ENCODE assay signal across 8 cellular contexts in the genomic region with DNA sequence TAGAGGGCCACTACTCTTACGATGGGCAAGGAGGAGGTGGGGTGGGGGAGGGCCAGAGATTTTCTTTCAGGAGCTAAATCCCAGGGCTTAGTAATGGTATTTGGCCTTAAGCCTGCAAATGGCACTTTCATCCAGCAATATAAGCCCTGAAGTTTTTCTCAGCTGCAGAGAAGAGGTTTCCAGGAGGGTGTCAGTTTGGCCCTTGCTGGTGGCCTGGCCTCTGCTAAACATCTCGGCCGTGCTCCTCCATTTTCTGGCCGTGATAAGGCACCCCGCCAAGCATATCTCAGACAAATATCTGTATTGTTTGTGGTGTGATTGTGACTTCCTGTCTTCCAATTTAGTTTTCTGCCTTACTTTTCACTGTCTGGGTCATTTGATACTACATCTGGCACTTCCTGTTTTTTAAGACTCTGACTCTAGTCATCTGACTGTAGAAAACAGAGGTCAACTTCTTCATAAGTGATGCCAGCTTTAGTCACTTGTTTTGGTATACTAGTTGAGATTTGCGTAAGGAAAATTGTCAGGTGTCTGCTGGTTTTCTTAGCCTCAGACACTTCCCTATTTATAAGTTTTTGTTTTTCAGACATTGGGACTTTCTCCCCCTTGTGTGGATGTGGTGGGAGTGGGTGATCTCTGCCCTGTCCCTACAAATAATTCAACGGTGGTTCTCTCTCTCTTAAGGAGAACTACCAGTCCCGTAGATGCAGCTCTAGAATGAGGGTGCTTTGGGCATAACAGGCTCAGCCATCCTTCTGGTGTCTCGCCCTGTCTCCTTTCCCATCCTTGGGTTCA.
DNase-seq lines count a peak whose midpoint lies in the region; ATAC-seq and TF ChIP-seq lines count a peak whose summit lies in the region.

No MANE protein-coding gene starts in this region.

- H3K4me1 ChIP-seq in CD4-positive, CD25-positive, alpha-beta regulatory T cell (ENCODE audit: control insufficient read depth, insufficient read depth, low read length, poor library complexity, severe bottlenecking) = peaks cover 28% of the 10 kb centered on the region
- no peaks in the 10 kb centered on the region for H3K4me1 ChIP-seq in colonic mucosa

- no peaks in the 10 kb centered on the region for H3K9me3 ChIP-seq in CD4-positive, CD25-positive, alpha-beta regulatory T cell (ENCODE audit: control insufficient read depth in 2 of 2, low read length in 2 of 2)
- no peaks in the 10 kb centered on the region for H3K9me3 ChIP-seq in colonic mucosa

- H3K9ac ChIP-seq in colonic mucosa (ENCODE audit: low read depth in 2 of 2, low read length in 2 of 2) = no peak overlapping the region

- H3K9me3 Mint-ChIP-seq in CD4-positive, CD25-positive, alpha-beta regulatory T cell = no peaks in the 10 kb centered on the region
- peaks cover 3% of the 10 kb centered on the region for H3K9me3 Mint-ChIP-seq in T-helper 1 cell treated with Interleukin-12 subunit alpha and Interleukin-12 subunit beta and Interleukin-4 antibody, amounts not matched to agents 30 μg/mL and 1 μg/mL, for 36 hours
- H3K9me3 Mint-ChIP-seq in nephron progenitor cell = peaks cover 4% of the 10 kb centered on the region

- intact Hi-C loops in colonic mucosa (cut with DNase I) = no loop called here

- no peaks in the 10 kb centered on the region for H3K36me3 ChIP-seq in CD4-positive, CD25-positive, alpha-beta regulatory T cell (ENCODE audit: control insufficient read depth, insufficient read depth, low read length)
- no peaks in the 10 kb centered on the region for H3K36me3 ChIP-seq in colonic mucosa

- H3K36me3 Mint-ChIP-seq in CD4-positive, CD25-positive, alpha-beta regulatory T cell = peaks cover 4% of the 10 kb centered on the region
- H3K36me3 Mint-ChIP-seq in T-helper 1 cell treated with Interleukin-12 subunit alpha and Interleukin-12 subunit beta and Interleukin-4 antibody, amounts not matched to agents 30 μg/mL and 1 μg/mL, for 36 hours (ENCODE audit: low read depth) = peaks cover 8% of the 10 kb centered on the region
- no peaks in the 10 kb centered on the region for H3K36me3 Mint-ChIP-seq in nephron progenitor cell (ENCODE audit: low read depth)

- no peaks in the 10 kb centered on the region for H3K27me3 ChIP-seq in CD4-positive, CD25-positive, alpha-beta regulatory T cell (ENCODE audit: control insufficient read depth, insufficient read depth, low read length)
- H3K27me3 ChIP-seq in colonic mucosa = no peaks in the 10 kb centered on the region

- H3K27me3 Mint-ChIP-seq in CD4-positive, CD25-positive, alpha-beta regulatory T cell = no peaks in the 10 kb centered on the region
- H3K27me3 Mint-ChIP-seq in T-helper 1 cell treated with Interleukin-12 subunit alpha and Interleukin-12 subunit beta and Interleukin-4 antibody, amounts not matched to agents 30 μg/mL and 1 μg/mL, for 36 hours (ENCODE audit: low read depth) = no peaks in the 10 kb centered on the region
- H3K27me3 Mint-ChIP-seq in nephron progenitor cell (ENCODE audit: low read depth, poor library complexity) = peaks cover 9% of the 10 kb centered on the region

- peak overlapping the region; percentile 4 to 69 (median 32) for H3K4me3 Mint-ChIP-seq in CD4-positive, CD25-positive, alpha-beta regulatory T cell
- no peak overlapping the region for H3K4me3 Mint-ChIP-seq in T-helper 1 cell treated with Interleukin-12 subunit alpha and Interleukin-12 subunit beta and Interleukin-4 antibody, amounts not matched to agents 30 μg/mL and 1 μg/mL, for 36 hours
- H3K4me3 Mint-ChIP-seq in nephron progenitor cell = no peak overlapping the region

- ATAC-seq in CD4-positive, CD25-positive, alpha-beta regulatory T cell (ENCODE audit: low read depth in 2 of 2) = peak; percentile 72 to 74
- ATAC-seq in GM19455 (IDR thresholded peaks at IDR 0.05; ENCODE audit: unreplicated experiment) = peak; percentile 88
- peak; percentile 81 for ATAC-seq in HG03460 (IDR thresholded peaks at IDR 0.05; ENCODE audit: unreplicated experiment)

- H3K4me3 ChIP-seq in CD4-positive, CD25-positive, alpha-beta regulatory T cell (ENCODE audit: low read depth, low read length) = peak overlapping the region; percentile 63
- no peak overlapping the region for H3K4me3 ChIP-seq in colonic mucosa

- H3K27ac Mint-ChIP-seq in CD4-positive, CD25-positive, alpha-beta regulatory T cell = peak overlapping the region; percentile 78 to 88 (median 87)
- H3K27ac Mint-ChIP-seq in T-helper 1 cell treated with Interleukin-12 subunit alpha and Interleukin-12 subunit beta and Interleukin-4 antibody, amounts not matched to agents 30 μg/mL and 1 μg/mL, for 36 hours = peak overlapping the region; percentile 85
- peak overlapping the region; percentile 63 for H3K27ac Mint-ChIP-seq in nephron progenitor cell

- peak overlapping the region; percentile 50 for H3K27ac ChIP-seq in CD4-positive, CD25-positive, alpha-beta regulatory T cell (ENCODE audit: insufficient read depth, low read length, poor library complexity, severe bottlenecking)
- H3K27ac ChIP-seq in colonic mucosa = peak overlapping the region; percentile 60

- peak; percentile 16 to 84 (median 62) for DNase-seq in CD4-positive, CD25-positive, alpha-beta regulatory T cell
- DNase-seq in colonic mucosa (no peak), nephron progenitor cell (no peak), NCI-H2227 (lab: John Stamatoyannopoulos, UW; ENCODE audit: unreplicated experiment) (no peak), inferior parietal cortex (ENCODE audit: extremely low spot score) (no peak)

- TF ChIP-seq CTCF in colonic mucosa (IDR thresholded peaks at IDR 0.05) = no peak
- no peak for TF ChIP-seq CTCF in nephron progenitor cell (IDR thresholded peaks at IDR 0.05)

- H3K4me1 Mint-ChIP-seq in CD4-positive, CD25-positive, alpha-beta regulatory T cell = peaks cover 21 to 56% (median 44%) of the 10 kb centered on the region in 4 donors
- peaks cover 43% of the 10 kb centered on the region for H3K4me1 Mint-ChIP-seq in T-helper 1 cell treated with Interleukin-12 subunit alpha and Interleukin-12 subunit beta and Interleukin-4 antibody, amounts not matched to agents 30 μg/mL and 1 μg/mL, for 36 hours (ENCODE audit: low read depth)
- H3K4me1 Mint-ChIP-seq in nephron progenitor cell = peaks cover 47% of the 10 kb centered on the region

Comparison
In these comparisons a context has a peak if more than half of its experiments do, and no peak if none do; other contexts are left out.
1. DNase-seq: peak in CD4-positive, CD25-positive, alpha-beta regulatory T cell (3 of 3); none in colonic mucosa (single experiment), nephron progenitor cell (single experiment), NCI-H2227 (single experiment) and inferior parietal cortex (single experiment).
2. H3K4me3 Mint-ChIP-seq: peak in CD4-positive, CD25-positive, alpha-beta regulatory T cell (4 of 4); none in T-helper 1 cell treated with Interleukin-12 subunit alpha and Interleukin-12 subunit beta and Interleukin-4 antibody, amounts not matched to agents 30 μg/mL and 1 μg/mL, for 36 hours (single experiment) and nephron progenitor cell (single experiment).
3. Peak in every context shown above with its lines, with median percentiles within 50 percentile points of each other: ATAC-seq and H3K27ac Mint-ChIP-seq.